Comparison of ENCODE assay signal across 31 cellular contexts in genomic region chr16:59697746-59698145, GRCh38.
"Had no signal": no experiment of that assay in that cellular context is flagged by ENCODE, and none has a peak within 500 bp of the region (broad histone marks: within the 10 kb centered on the region; RNA-seq: fewer than 3 reads in every experiment).

No MANE protein-coding gene starts in this region.

- H3K4me3 Mint-ChIP-seq: activated CD4-positive, alpha-beta memory T cell treated with anti-CD3 and anti-CD28 coated beads, Interleukin-2, amount 10 ng/mL, durations not matched to agents 7 days and 5 days; activated CD4-positive, alpha-beta T cell treated with anti-CD3 and anti-CD28 coated beads, Interleukin-2, amount 10 ng/mL, durations not matched to agents 24 days and 14 days; activated naive CD4-positive, alpha-beta T cell treated with anti-CD3 and anti-CD28 coated beads, Interleukin-2, amount 10 ng/mL, durations not matched to agents 7 days and 5 days; activated T-cell treated with anti-CD3 and anti-CD28 coated beads, Interleukin-2, amount 50 U/mL, for 24 hours; immature natural killer cell; naive thymus-derived CD8-positive, alpha-beta T cell; stimulated activated naive B cell treated with anti-CD40 and anti-IgM and Interleukin-4, amounts not matched to agents 10 μg/mL and 1 μg/mL and 100 μg/mL, for 72 hours; T-helper 1 cell treated with Interleukin-12 subunit alpha and Interleukin-12 subunit beta and Interleukin-4 antibody, amounts not matched to agents 30 μg/mL and 1 μg/mL, for 36 hours had no signal

- H3K27ac ChIP-seq: body of pancreas, foreskin keratinocyte, heart left ventricle, left lung, lower lobe of right lung, ovary, stomach, thyroid gland, upper lobe of left lung, vagina, VCaP had no signal

- DNase-seq: activated CD4-positive, alpha-beta memory T cell treated with anti-CD3 and anti-CD28 coated beads, Interleukin-2, amount 10 ng/mL, durations not matched to agents 7 days and 5 days; activated CD4-positive, alpha-beta T cell treated with anti-CD3 and anti-CD28 coated beads, Interleukin-2, amount 10 ng/mL, durations not matched to agents 24 days and 14 days; activated CD8-positive, alpha-beta memory T cell treated with anti-CD3 and anti-CD28 coated beads, Interleukin-2, amount 50 U/mL, for 48 hours; activated gamma-delta T cell; activated naive CD4-positive, alpha-beta T cell treated with anti-CD3 and anti-CD28 coated beads, Interleukin-2, amount 10 ng/mL, durations not matched to agents 7 days and 5 days; activated T-cell treated with anti-CD3 and anti-CD28 coated beads, Interleukin-2, amount 50 U/mL, for 24 hours; amniotic stem cell; body of pancreas; heart left ventricle; hypothalamus; immature natural killer cell; left lung; lower lobe of right lung; mesenchymal stem cell; naive thymus-derived CD8-positive, alpha-beta T cell; ovary; stimulated activated CD4-positive, alpha-beta T cell treated with anti-CD3 and anti-CD28 coated beads, Interleukin-15, amount 100 ng/mL, for 24 hours; stimulated activated CD4-positive, alpha-beta T cell treated with anti-CD3 and anti-CD28 coated beads, Interleukin-2, amount 100 ng/mL, for 24 hours; stimulated activated naive B cell treated with anti-CD40 and anti-IgM and Interleukin-4, amounts not matched to agents 10 μg/mL and 1 μg/mL and 100 μg/mL, for 72 hours; stomach; T-helper 9 cell; thyroid gland; upper lobe of left lung had no signal

- H3K27ac Mint-ChIP-seq: activated CD4-positive, alpha-beta memory T cell treated with anti-CD3 and anti-CD28 coated beads, Interleukin-2, amount 10 ng/mL, durations not matched to agents 7 days and 5 days; activated CD4-positive, alpha-beta T cell treated with anti-CD3 and anti-CD28 coated beads, Interleukin-2, amount 10 ng/mL, durations not matched to agents 24 days and 14 days; activated naive CD4-positive, alpha-beta T cell treated with anti-CD3 and anti-CD28 coated beads, Interleukin-2, amount 10 ng/mL, durations not matched to agents 7 days and 5 days; activated T-cell treated with anti-CD3 and anti-CD28 coated beads, Interleukin-2, amount 50 U/mL, for 24 hours; immature natural killer cell; naive thymus-derived CD8-positive, alpha-beta T cell; progenitor cell of endocrine pancreas; stimulated activated naive B cell treated with anti-CD40 and anti-IgM and Interleukin-4, amounts not matched to agents 10 μg/mL and 1 μg/mL and 100 μg/mL, for 72 hours; T-helper 1 cell treated with Interleukin-12 subunit alpha and Interleukin-12 subunit beta and Interleukin-4 antibody, amounts not matched to agents 30 μg/mL and 1 μg/mL, for 36 hours had no signal

- H3K4me2 ChIP-seq: smooth muscle cell had no signal

- H3K36me3 ChIP-seq: heart left ventricle, left lung, lower lobe of right lung, ovary, stomach, thyroid gland, upper lobe of left lung, vagina had no signal

- H3K4me1 ChIP-seq: body of pancreas, foreskin keratinocyte, heart left ventricle, left lung, lower lobe of right lung, stomach, thyroid gland, upper lobe of left lung, vagina had no signal

- H3K36me3 Mint-ChIP-seq: activated naive CD4-positive, alpha-beta T cell treated with anti-CD3 and anti-CD28 coated beads, Interleukin-2, amount 10 ng/mL, durations not matched to agents 7 days and 5 days; immature natural killer cell; naive thymus-derived CD8-positive, alpha-beta T cell; stimulated activated naive B cell treated with anti-CD40 and anti-IgM and Interleukin-4, amounts not matched to agents 10 μg/mL and 1 μg/mL and 100 μg/mL, for 72 hours had no signal

- H3K9me3 Mint-ChIP-seq: activated CD4-positive, alpha-beta T cell treated with anti-CD3 and anti-CD28 coated beads, Interleukin-2, amount 10 ng/mL, durations not matched to agents 24 days and 14 days; activated naive CD4-positive, alpha-beta T cell treated with anti-CD3 and anti-CD28 coated beads, Interleukin-2, amount 10 ng/mL, durations not matched to agents 7 days and 5 days; T-helper 1 cell treated with Interleukin-12 subunit alpha and Interleukin-12 subunit beta and Interleukin-4 antibody, amounts not matched to agents 30 μg/mL and 1 μg/mL, for 36 hours had no signal

- H3K4me1 Mint-ChIP-seq: activated CD4-positive, alpha-beta memory T cell treated with anti-CD3 and anti-CD28 coated beads, Interleukin-2, amount 10 ng/mL, durations not matched to agents 7 days and 5 days; activated CD4-positive, alpha-beta T cell treated with anti-CD3 and anti-CD28 coated beads, Interleukin-2, amount 10 ng/mL, durations not matched to agents 24 days and 14 days; activated naive CD4-positive, alpha-beta T cell treated with anti-CD3 and anti-CD28 coated beads, Interleukin-2, amount 10 ng/mL, durations not matched to agents 7 days and 5 days; immature natural killer cell; naive thymus-derived CD8-positive, alpha-beta T cell; stimulated activated naive B cell treated with anti-CD40 and anti-IgM and Interleukin-4, amounts not matched to agents 10 μg/mL and 1 μg/mL and 100 μg/mL, for 72 hours had no signal

- H3K9me3 ChIP-seq: body of pancreas, heart left ventricle, lower lobe of right lung, ovary, thyroid gland, upper lobe of left lung, vagina had no signal

- H3K27me3 ChIP-seq: body of pancreas, foreskin keratinocyte, heart left ventricle, left lung, ovary, stomach, thyroid gland, upper lobe of left lung, vagina had no signal

- H3K27me3 Mint-ChIP-seq: activated CD4-positive, alpha-beta memory T cell treated with anti-CD3 and anti-CD28 coated beads, Interleukin-2, amount 10 ng/mL, durations not matched to agents 7 days and 5 days; activated CD4-positive, alpha-beta T cell treated with anti-CD3 and anti-CD28 coated beads, Interleukin-2, amount 10 ng/mL, durations not matched to agents 24 days and 14 days; activated naive CD4-positive, alpha-beta T cell treated with anti-CD3 and anti-CD28 coated beads, Interleukin-2, amount 10 ng/mL, durations not matched to agents 7 days and 5 days; activated T-cell treated with anti-CD3 and anti-CD28 coated beads, Interleukin-2, amount 50 U/mL, for 24 hours; naive thymus-derived CD8-positive, alpha-beta T cell; progenitor cell of endocrine pancreas; stimulated activated naive B cell treated with anti-CD40 and anti-IgM and Interleukin-4, amounts not matched to agents 10 μg/mL and 1 μg/mL and 100 μg/mL, for 72 hours had no signal

- ATAC-seq: body of pancreas; esophagus mucosa; foreskin keratinocyte; heart left ventricle; left lung; lower lobe of right lung; naive thymus-derived CD8-positive, alpha-beta T cell; sciatic nerve; stimulated activated naive B cell treated with anti-CD40 and anti-IgM and Interleukin-4, amounts not matched to agents 10 μg/mL and 1 μg/mL and 100 μg/mL, for 72 hours had no signal

- H3K4me3 ChIP-seq: body of pancreas, heart left ventricle, left lung, lower lobe of right lung, ovary, smooth muscle cell, stomach, thyroid gland, upper lobe of left lung, vagina had no signal
